Comparison of ENCODE assay signal across 1 cellular context in genomic region chr10:12179616-12180015, GRCh38.
TF ChIP-seq lines count a peak whose summit lies in the region.

No MANE protein-coding gene starts in this region.

TF ChIP-seq in GM23338, 12 proteins besides CTCF, POLR2A, EP300 and RAD21 (continued from another document):
- TF ChIP-seq JUNB (IDR thresholded peaks at IDR 0.05; ENCODE audit: unreplicated experiment) (no peak), ZNF462 (CRISPR knock-in tag; IDR thresholded peaks at IDR 0.05) (no peak), EZH2 (IDR thresholded peaks at IDR 0.05; ENCODE audit: low read depth, unreplicated experiment) (no peak), ZNF114 (CRISPR knock-in tag; IDR thresholded peaks at IDR 0.05) (no peak), CREB1 (CRISPR knock-in tag; IDR thresholded peaks at IDR 0.05; ENCODE audit: low read depth) (no peak), EZH2phosphoT487 (IDR thresholded peaks at IDR 0.05; ENCODE audit: unreplicated experiment) (no peak), NANOG (IDR thresholded peaks at IDR 0.05; ENCODE audit: borderline replicate concordance) (no peak), ETS1 (IDR thresholded peaks at IDR 0.05) (no peak), STAT1 (IDR thresholded peaks at IDR 0.05; ENCODE audit: unreplicated experiment) (no peak), REST (IDR thresholded peaks at IDR 0.05; ENCODE audit: unreplicated experiment) (no peak), ZNF331 (CRISPR knock-in tag; IDR thresholded peaks at IDR 0.05; ENCODE audit: low read depth) (no peak)
TF ChIP-seq in GM23338: peak in this region for 0.
